8 cellular contexts compared by ENCODE assay signal in genomic region chr19:15379996-15380647, GRCh38. TPM values are rescaled to one million over a fixed set of nuclear protein-coding genes. Genes with fewer than 3 reads are reported as not detected.
DNase-seq lines count a peak whose midpoint lies in the region; ATAC-seq, FAIRE-seq and TF ChIP-seq lines count a peak whose summit lies in the region.

No MANE protein-coding gene starts in this region.

- no peaks in the 10 kb centered on the region for H3K9me3 Mint-ChIP-seq in HFFc6

- H3K36me3 Mint-ChIP-seq in HFFc6 (ENCODE audit: low read depth) = peaks cover 11% of the 10 kb centered on the region; the same call in 1 of the 2 replicates

- H3K27ac ChIP-seq in A673 (ENCODE audit: low read depth, low read length, poor library complexity, severe bottlenecking) = peak overlapping the region; percentile 89
- H3K27ac ChIP-seq in MM.1S (ENCODE audit: low read length) = peak overlapping the region; percentile 62; the same call in 1 of the 2 replicates
- H3K27ac ChIP-seq in pancreas = peak overlapping the region; percentile 54 to 96 (median 76)

- peak overlapping the region; percentile 80 for H3K4me3 ChIP-seq in A673 (ENCODE audit: low read depth, low read length, poor library complexity, severe bottlenecking)
- H3K4me3 ChIP-seq in MM.1S (ENCODE audit: low read length) = peak overlapping the region; percentile 93
- H3K4me3 ChIP-seq in WI38 (ENCODE audit: low read depth, low read length) = peak overlapping the region; percentile 59
- H3K4me3 ChIP-seq in pancreas = peak overlapping the region; percentile 71 to 99 (median 96)

- WGBS in pancreas, 2 donors = 5 to 8% methylated on average over 26 to 56 of the region's 56 CpGs

- H4K20me1 ChIP-seq in MM.1S (ENCODE audit: insufficient read depth, low read length) = peaks cover 17% of the 10 kb centered on the region

- FAIRE-seq in pancreas (lab: Jason Lieb, UNC) = no peak

- DNase-seq in A673 (ENCODE audit: low spot score) (no peak), G401 (ENCODE audit: low spot score) (peak; percentile 53), HFFc6 (peak; percentile 24), MM.1S (peak; percentile 74), glomerular visceral epithelial cell (ENCODE audit: extremely low spot score) (peak; percentile 74), pancreas (peak in 4 of 6 donors; percentile 51 to 82 (median 65))

- POLR2A ChIA-PET in A673 (lab: Charles Lee; ENCODE audit: low non-redundant PET) = interaction anchor here (0.9 kb wide), 1 partner anchor 99 kb away, joined by 3 read pairs; no protein-coding TSS in a partner anchor

- H3K4me2 ChIP-seq in MM.1S (ENCODE audit: low read depth, low read length) = peak overlapping the region; percentile 69

- H3F3A ChIP-seq in MM.1S (ENCODE audit: insufficient read depth, low read length) = peaks cover 21% of the 10 kb centered on the region

- H2AFZ ChIP-seq in MM.1S (ENCODE audit: low read length) = peak overlapping the region; percentile 89

- no peaks in the 10 kb centered on the region for H3K9me3 ChIP-seq in A673 (ENCODE audit: low read depth, low read length, poor library complexity, severe bottlenecking)
- no peaks in the 10 kb centered on the region for H3K9me3 ChIP-seq in MM.1S (replicated peaks; ENCODE audit: insufficient read depth, low read length)
- H3K9me3 ChIP-seq in pancreas = no peaks in the 10 kb centered on the region

- peak overlapping the region; percentile 77 for H3K9ac ChIP-seq in MM.1S (ENCODE audit: low read length)

- no TSS peak for BruUV-seq in A673 (replicated peaks; lab: Mats Ljungman, UMichigan)

- H3K4me1 Mint-ChIP-seq in HFFc6 (ENCODE audit: low read depth) = peaks cover 37% of the 10 kb centered on the region

- H3K27me3 ChIP-seq in A673 (replicated peaks; ENCODE audit: insufficient read depth, low read depth, low read length, poor library complexity) = no peaks in the 10 kb centered on the region
- H3K27me3 ChIP-seq in MM.1S (replicated peaks; ENCODE audit: insufficient read depth, low read length) = no peaks in the 10 kb centered on the region
- H3K27me3 ChIP-seq in pancreas = no peaks in the 10 kb centered on the region

- H3K27me3 Mint-ChIP-seq in HFFc6 (ENCODE audit: insufficient read depth) = peaks cover 16% of the 10 kb centered on the region

- H3K4me3 Mint-ChIP-seq in HFFc6 = peak overlapping the region; percentile 93

- H3K4me1 ChIP-seq in A673 (ENCODE audit: insufficient read depth, low read length, poor library complexity, severe bottlenecking) (peaks cover 11% of the 10 kb centered on the region), MM.1S (ENCODE audit: low read length) (peaks cover 17% of the 10 kb centered on the region; the same call in 1 of the 2 replicates), pancreas (peaks cover 0 to 15% (median 0%) of the 10 kb centered on the region in 3 donors)

- CTCF ChIA-PET in A673 (lab: Charles Lee) = interaction anchor here (0.6 to 1.2 kb wide), 3 partner anchors 114 to 1524 kb away, joined by 3 to 4 read pairs (median 3); no protein-coding TSS in a partner anchor

- no peaks in the 10 kb centered on the region for H3K9me2 ChIP-seq in MM.1S (replicated peaks; ENCODE audit: insufficient read depth, low read length)

- TF ChIP-seq CTCF in A673 (conservative IDR thresholded peaks at IDR 0.05; ENCODE audit: low read depth, low read length) = no peak
- TF ChIP-seq CTCF in HFFc6 (IDR thresholded peaks at IDR 0.05) = peak; percentile 33
- TF ChIP-seq CTCF in MM.1S (IDR thresholded peaks at IDR 0.05; ENCODE audit: low read length) = no peak
- no peak for TF ChIP-seq CTCF in WI38 (IDR thresholded peaks at IDR 0.05; ENCODE audit: low read depth, low read length)
- no peak for TF ChIP-seq CTCF in pancreas (IDR thresholded peaks at IDR 0.05)

- H3K79me2 ChIP-seq in MM.1S (ENCODE audit: low read length) = peaks cover 45% of the 10 kb centered on the region

- in situ Hi-C loops in G401 (cut with HindIII; ENCODE audit: low sequenced_read_pairs) = no loop called here

- peak overlapping the region; percentile 97 for H3K27ac Mint-ChIP-seq in HFFc6

- H3K36me3 ChIP-seq in A673 (ENCODE audit: insufficient read depth, low read length, poor library complexity, severe bottlenecking) (peaks cover 13% of the 10 kb centered on the region), MM.1S (replicated peaks; ENCODE audit: insufficient read depth, low read length) (no peaks in the 10 kb centered on the region), pancreas (no peaks in the 10 kb centered on the region)

- intact Hi-C loops in A673 (cut with micrococcal nuclease; ENCODE audit: unreplicated experiment) = loop anchor here (2.0 kb wide), 1 partner anchor 177 kb away; no protein-coding TSS in a partner anchor
- intact Hi-C loops in pancreas (cut with DNase I) = no loop called here

- ATAC-seq in pancreas = peak; percentile 7 to 16 (median 9)
- ATAC-seq in HG02798 (IDR thresholded peaks at IDR 0.05; ENCODE audit: poor library complexity, unreplicated experiment) = no peak

RNA-seq across cellular contexts. Expression of gene AKAP8, which starts 0.5 kb away (rescaled TPM):
- total RNA-seq in A673 (2021) = 46.8 and 48.4 TPM in 2 replicates
- 19.6 and 25.3 TPM in 2 replicates for total RNA-seq in G401 (2014; rRNA removed; shearing (Covaris generic))
- 10 to 100 TPM; 22.8 to 31.2 (median 29.6) TPM for total RNA-seq in HFFc6 (2021; fragmentation: NEBNext Ultra II Directional; extraction: Animal tissue kit (Norgen Biotek cat#: 25700))
- 10 to 100 TPM; 14.7 to 23.1 (median 16.5) TPM for total RNA-seq in pancreas
- polyA plus RNA-seq in pancreas = 10 to 100 TPM; 23.5 to 25.9 TPM

RNA-seq across cellular contexts. Expression of gene AKAP8L, which starts 38.7 kb away (rescaled TPM):
- total RNA-seq in A673 (2021) (132 and 147 TPM in 2 replicates), pancreas (10 to 100 TPM; 32.7 to 74.8 (median 47.7) TPM)
- total RNA-seq in G401 (2014; rRNA removed; shearing (Covaris generic)) = 86.3 and 92.4 TPM in 2 replicates
- total RNA-seq in HFFc6 (2021; fragmentation: NEBNext Ultra II Directional; extraction: Animal tissue kit (Norgen Biotek cat#: 25700)) = 10 to 100 TPM; 49.4 to 54.4 (median 52.0) TPM
- polyA plus RNA-seq in pancreas = 100 to 1,000 TPM; 167 to 239 TPM

RNA-seq across cellular contexts. Expression of gene BRD4, which starts 47.8 kb away (rescaled TPM):
- total RNA-seq in A673 (2021) = 174 and 178 TPM in 2 replicates
- 7.4 and 8.6 TPM in 2 replicates for total RNA-seq in G401 (2014; rRNA removed; shearing (Covaris generic))
- total RNA-seq in HFFc6 (2021; fragmentation: NEBNext Ultra II Directional; extraction: Animal tissue kit (Norgen Biotek cat#: 25700)) = 10 to 100 TPM; 74.9 to 85.2 (median 81.5) TPM
- 10 to 100 TPM; 36.2 to 53.3 (median 39.9) TPM for total RNA-seq in pancreas
- polyA plus RNA-seq in pancreas = 10 to 100 TPM; 16.9 to 41.2 TPM
